Comparison of ENCODE assay signal across 35 cellular contexts in genomic region chr4:12943069-12943468, GRCh38.
"Had no signal": no experiment of that assay in that cellular context is flagged by ENCODE, and none has a peak within 500 bp of the region (broad histone marks: within the 10 kb centered on the region; RNA-seq: fewer than 3 reads in every experiment).

No MANE protein-coding gene starts in this region.

- H3K27me3 Mint-ChIP-seq: activated B cell treated with CpG ODN at 0.5 μM for 24 hours; activated CD4-positive, alpha-beta memory T cell treated with anti-CD3 and anti-CD28 coated beads for 36 hours; activated CD4-positive, alpha-beta T cell treated with anti-CD3 and anti-CD28 coated beads, Interleukin-2, amount 10 ng/mL, durations not matched to agents 24 days and 14 days; activated CD8-positive, alpha-beta T cell treated with anti-CD3 and anti-CD28 coated beads for 36 hours; activated naive CD8-positive, alpha-beta T cell treated with anti-CD3 and anti-CD28 coated beads for 36 hours; activated T-helper 17 cell treated with anti-CD3 and anti-CD28 coated beads, Interleukin-2, amount 50 U/mL, for 72 hours; brain; central memory CD8-positive, alpha-beta T cell had no signal

- H3K36me3 ChIP-seq: ascending aorta, cardiac muscle cell had no signal

- H3K27ac ChIP-seq: ascending aorta, cardiac muscle cell, VCaP had no signal

- H3K4me1 ChIP-seq: ascending aorta had no signal

- H3K4me3 Mint-ChIP-seq: activated B cell treated with CpG ODN at 0.5 μM for 24 hours; activated CD4-positive, alpha-beta memory T cell treated with anti-CD3 and anti-CD28 coated beads for 36 hours; activated CD4-positive, alpha-beta T cell treated with anti-CD3 and anti-CD28 coated beads, Interleukin-2, amount 10 ng/mL, durations not matched to agents 24 days and 14 days; activated CD8-positive, alpha-beta T cell treated with anti-CD3 and anti-CD28 coated beads for 36 hours; activated naive CD4-positive, alpha-beta T cell treated with anti-CD3 and anti-CD28 coated beads for 36 hours; activated naive CD8-positive, alpha-beta T cell treated with anti-CD3 and anti-CD28 coated beads for 36 hours; activated T-helper 1 cell treated with anti-CD3 and anti-CD28 coated beads, Interleukin-12 subunit alpha, Interleukin-12 subunit beta, Interleukin-2, Interleukin-4 antibody, amounts not matched to agents 30 ng/mL and 10 ng/mL and 1 ng/mL, durations not matched to agents 14 hours and 24 hours and 36 hours; activated T-helper 17 cell treated with anti-CD3 and anti-CD28 coated beads, Interleukin-2, amount 50 U/mL, for 72 hours; brain; central memory CD8-positive, alpha-beta T cell; T-helper 1 cell treated with Interleukin-12 subunit alpha and Interleukin-12 subunit beta and Interleukin-4 antibody, amounts not matched to agents 30 μg/mL and 1 μg/mL, for 36 hours; T-helper 2 cell treated with Interferon-gamma antibody and Interleukin-4, amounts not matched to agents 5 μg/mL and 100 μg/mL, for 36 hours had no signal

- H3K27ac Mint-ChIP-seq: activated B cell treated with CpG ODN at 0.5 μM for 24 hours; activated CD4-positive, alpha-beta memory T cell treated with anti-CD3 and anti-CD28 coated beads for 36 hours; activated CD4-positive, alpha-beta T cell treated with anti-CD3 and anti-CD28 coated beads, Interleukin-2, amount 10 ng/mL, durations not matched to agents 24 days and 14 days; activated CD8-positive, alpha-beta T cell treated with anti-CD3 and anti-CD28 coated beads for 36 hours; activated naive CD4-positive, alpha-beta T cell treated with anti-CD3 and anti-CD28 coated beads for 36 hours; activated naive CD4-positive, alpha-beta T cell treated with anti-CD3 and anti-CD28 coated beads, Interleukin-2, amount 50 U/mL, for 72 hours; activated naive CD8-positive, alpha-beta T cell treated with anti-CD3 and anti-CD28 coated beads for 36 hours; activated T-helper 1 cell treated with anti-CD3 and anti-CD28 coated beads, Interleukin-12 subunit alpha, Interleukin-12 subunit beta, Interleukin-2, Interleukin-4 antibody, amounts not matched to agents 30 ng/mL and 10 ng/mL and 1 ng/mL, durations not matched to agents 14 hours and 24 hours and 36 hours; activated T-helper 17 cell treated with anti-CD3 and anti-CD28 coated beads, Interleukin-2, amount 50 U/mL, for 72 hours; brain; T-helper 1 cell treated with Interleukin-12 subunit alpha and Interleukin-12 subunit beta and Interleukin-4 antibody, amounts not matched to agents 30 μg/mL and 1 μg/mL, for 36 hours; T-helper 2 cell treated with Interferon-gamma antibody and Interleukin-4, amounts not matched to agents 5 μg/mL and 100 μg/mL, for 36 hours had no signal

- H3K9me3 ChIP-seq: ascending aorta had no signal

- H3K4me1 Mint-ChIP-seq: activated B cell treated with CpG ODN at 0.5 μM for 24 hours; activated CD4-positive, alpha-beta T cell treated with anti-CD3 and anti-CD28 coated beads, Interleukin-2, amount 10 ng/mL, durations not matched to agents 24 days and 14 days; activated naive CD8-positive, alpha-beta T cell treated with anti-CD3 and anti-CD28 coated beads for 36 hours; activated T-helper 17 cell treated with anti-CD3 and anti-CD28 coated beads, Interleukin-2, amount 50 U/mL, for 72 hours; brain; central memory CD8-positive, alpha-beta T cell had no signal

- ATAC-seq: activated CD8-positive, alpha-beta T cell treated with anti-CD3 and anti-CD28 coated beads for 36 hours; activated naive CD4-positive, alpha-beta T cell treated with anti-CD3 and anti-CD28 coated beads, Interleukin-2, amount 50 U/mL, for 72 hours; activated T-helper 17 cell treated with anti-CD3 and anti-CD28 coated beads, Interleukin-2, amount 50 U/mL, for 72 hours had no signal

- H3K36me3 Mint-ChIP-seq: activated CD4-positive, alpha-beta memory T cell treated with anti-CD3 and anti-CD28 coated beads for 36 hours; activated naive CD4-positive, alpha-beta T cell treated with anti-CD3 and anti-CD28 coated beads, Interleukin-2, amount 50 U/mL, for 72 hours; brain had no signal

- H3K4me3 ChIP-seq: ascending aorta, cardiac muscle cell had no signal

- DNase-seq: activated B cell treated with CpG ODN at 0.5 μM for 24 hours; activated CD4-positive, alpha-beta memory T cell treated with anti-CD3 and anti-CD28 coated beads for 36 hours; activated CD4-positive, alpha-beta T cell treated with anti-CD3 and anti-CD28 coated beads for 4 hours; activated CD4-positive, alpha-beta T cell treated with anti-CD3 and anti-CD28 coated beads, Interleukin-2, amount 10 ng/mL, durations not matched to agents 24 days and 14 days; activated CD4-positive, alpha-beta T cell treated with anti-CD3 and anti-CD28 coated beads, Interleukin-2, amount 50 U/mL, for 1 hour; activated CD4-positive, alpha-beta T cell treated with anti-CD3 and anti-CD28 coated beads, Interleukin-2, amount 50 U/mL, for 4 hours; activated CD4-positive, CD25-positive, alpha-beta regulatory T cell treated with anti-CD3 and anti-CD28 coated beads, Interleukin-2, amount 50 U/mL, for 72 hours; activated CD8-positive, alpha-beta memory T cell treated with anti-CD3 and anti-CD28 coated beads, Interleukin-2, amount 50 U/mL, for 4 hours; activated CD8-positive, alpha-beta T cell treated with anti-CD3 and anti-CD28 coated beads for 36 hours; activated effector memory CD4-positive, alpha-beta T cell treated with anti-CD3 and anti-CD28 coated beads, Interleukin-2, amount 50 U/mL, for 16 hours; activated gamma-delta T cell treated with Interleukin-2 at 50 U/mL for 16 hours; activated naive CD4-positive, alpha-beta T cell; activated naive CD4-positive, alpha-beta T cell treated with anti-CD3 and anti-CD28 coated beads for 36 hours; activated naive CD4-positive, alpha-beta T cell treated with anti-CD3 and anti-CD28 coated beads, Interleukin-2, amount 50 U/mL, for 16 hours; activated naive CD8-positive, alpha-beta T cell treated with anti-CD3 and anti-CD28 coated beads for 36 hours; activated T-cell treated with anti-CD3 and anti-CD28 coated beads for 4 hours; activated T-cell treated with anti-CD3 and anti-CD28 coated beads, Interleukin-2, amount 50 U/mL, for 1 hour; activated T-cell treated with anti-CD3 and anti-CD28 coated beads, Interleukin-2, amount 50 U/mL, for 48 hours; amygdala; anterior cingulate cortex; caudate nucleus; cerebellar nuclear complex; T-helper 1 cell; T-helper 2 cell; T-helper 9 cell had no signal

- H3K9me3 Mint-ChIP-seq: activated CD4-positive, alpha-beta memory T cell treated with anti-CD3 and anti-CD28 coated beads for 36 hours; activated CD4-positive, alpha-beta T cell treated with anti-CD3 and anti-CD28 coated beads, Interleukin-2, amount 10 ng/mL, durations not matched to agents 24 days and 14 days; activated naive CD4-positive, alpha-beta T cell treated with anti-CD3 and anti-CD28 coated beads for 36 hours; activated naive CD4-positive, alpha-beta T cell treated with anti-CD3 and anti-CD28 coated beads, Interleukin-2, amount 50 U/mL, for 72 hours; activated naive CD8-positive, alpha-beta T cell treated with anti-CD3 and anti-CD28 coated beads for 36 hours; activated T-helper 1 cell treated with anti-CD3 and anti-CD28 coated beads, Interleukin-12 subunit alpha, Interleukin-12 subunit beta, Interleukin-2, Interleukin-4 antibody, amounts not matched to agents 30 ng/mL and 10 ng/mL and 1 ng/mL, durations not matched to agents 14 hours and 24 hours and 36 hours; activated T-helper 17 cell treated with anti-CD3 and anti-CD28 coated beads, Interleukin-2, amount 50 U/mL, for 72 hours; brain; T-helper 1 cell treated with Interleukin-12 subunit alpha and Interleukin-12 subunit beta and Interleukin-4 antibody, amounts not matched to agents 30 μg/mL and 1 μg/mL, for 36 hours; T-helper 2 cell treated with Interferon-gamma antibody and Interleukin-4, amounts not matched to agents 5 μg/mL and 100 μg/mL, for 36 hours had no signal

- H3K27me3 ChIP-seq: ascending aorta, cardiac muscle cell had no signal
